In genomic region chr19:7153008-7153407, GRCh38 we compare ENCODE assay signal across 21 cellular contexts.
DNase-seq lines count a peak whose midpoint lies in the region; ATAC-seq, FAIRE-seq and TF ChIP-seq lines count a peak whose summit lies in the region.
"Had no signal": no experiment of that assay in that cellular context is flagged by ENCODE, and none has a peak within 500 bp of the region (broad histone marks: within the 10 kb centered on the region; RNA-seq: fewer than 3 reads in every experiment).

No MANE protein-coding gene starts in this region.

- POLR2A ChIA-PET in endothelial cell of umbilical vein (lab: Charles Lee), result interaction anchor here (0.6 kb wide), 1 partner anchor 277 kb away, joined by 4 read pairs; no protein-coding TSS in a partner anchor

- no peaks in the 10 kb centered on the region for H3K4me1 Mint-ChIP-seq in T-helper 2 cell treated with Interferon-gamma antibody and Interleukin-4, amounts not matched to agents 5 μg/mL and 100 μg/mL, for 36 hours (ENCODE audit: low read depth)

- dilution Hi-C loops in endothelial cell of umbilical vein (cut with MboI; ENCODE audit: extremely low pct_ligation_motif_present, low sequenced_read_pairs), result no loop called here

- H3K4me3 ChIP-seq in endothelial cell of umbilical vein (replicated peaks in 1 of 3; ENCODE audit: insufficient read depth in 1 of 3, low read depth in 1 of 3, low read length in 3 of 3), result no peak overlapping the region
- H3K4me3 ChIP-seq: ascending aorta, PC-9, SJSA1, stomach had no signal

- H3K9me1 ChIP-seq in endothelial cell of umbilical vein (replicated peaks; ENCODE audit: control insufficient read depth, extremely low read depth, insufficient read depth, low read length), result no peaks in the 10 kb centered on the region

- no peak overlapping the region for H3K4me3 Mint-ChIP-seq in T-helper 2 cell treated with Interferon-gamma antibody and Interleukin-4, amounts not matched to agents 5 μg/mL and 100 μg/mL, for 36 hours

- TF ChIP-seq CTCF in endothelial cell of umbilical vein (IDR thresholded peaks at IDR 0.05; ENCODE audit: extremely low read depth in 1 of 2, insufficient read depth in 1 of 2, low read depth in 1 of 2, low read length in 2 of 2), result no peak

- TF ChIP-seq POLR2A in GM12891 (IDR thresholded peaks at IDR 0.05; ENCODE audit: low read depth, low read length) (no peak), endothelial cell of umbilical vein (IDR thresholded peaks at IDR 0.05; ENCODE audit: low read depth, low read length) (no peak)

- no peaks in the 10 kb centered on the region for H3K27me3 ChIP-seq in endothelial cell of umbilical vein (ENCODE audit: control insufficient read depth in 2 of 2, insufficient read depth in 2 of 2, low read length in 2 of 2)
- H3K27me3 ChIP-seq: ascending aorta, SJSA1, stomach had no signal

- H3K36me3 ChIP-seq in endothelial cell of umbilical vein (ENCODE audit: control insufficient read depth in 2 of 2, extremely low read depth in 1 of 2, insufficient read depth in 2 of 2, low read length in 2 of 2), result no peaks in the 10 kb centered on the region
- H3K36me3 ChIP-seq: SJSA1 had no signal

- FAIRE-seq in GM12891 (lab: Jason Lieb, UNC) (peak; percentile 99), endothelial cell of umbilical vein (lab: Jason Lieb, UNC) (peak; percentile 71)
- FAIRE-seq: colon had no signal

- peaks cover 3% of the 10 kb centered on the region for H3K4me1 ChIP-seq in endothelial cell of umbilical vein (ENCODE audit: control insufficient read depth, extremely low read depth, insufficient read depth, low read length)
- H3K4me1 ChIP-seq: ascending aorta, SJSA1, stomach had no signal

- H3K9ac ChIP-seq in endothelial cell of umbilical vein (replicated peaks; ENCODE audit: extremely low read depth, insufficient read depth, low read length), result no peak overlapping the region

- CTCF ChIA-PET in endothelial cell of umbilical vein (lab: Charles Lee), result interaction anchor here (1.0 kb wide), 1 partner anchor 51 kb away, joined by 3 read pairs; no protein-coding TSS in a partner anchor

- no peak overlapping the region for H3K4me2 ChIP-seq in endothelial cell of umbilical vein (ENCODE audit: insufficient read depth, low read length)
- H3K4me2 ChIP-seq: PC-9 had no signal

- no peaks in the 10 kb centered on the region for H4K20me1 ChIP-seq in endothelial cell of umbilical vein (replicated peaks; ENCODE audit: control insufficient read depth, extremely low read depth, insufficient read depth, low read length)

- DNase-seq in GM12891 (ENCODE audit: insufficient read length, low spot score), result no peak
- no peak for DNase-seq in T-helper 2 cell treated with Interferon-gamma antibody and Interleukin-4, amounts not matched to agents 5 μg/mL and 100 μg/mL, for 36 hours (ENCODE audit: low spot score)
- no peak for DNase-seq in endothelial cell of umbilical vein (ENCODE audit: low read depth, low spot score)
- no peak for DNase-seq in sciatic nerve (ENCODE audit: low spot score)
- no peak for DNase-seq in HCEC 1CT
- DNase-seq in 8988T, result no peak
- DNase-seq: activated CD8-positive, alpha-beta memory T cell treated with anti-CD3 and anti-CD28 coated beads, Interleukin-2, amount 50 U/mL, for 4 hours; activated gamma-delta T cell treated with Interleukin-2 at 50 U/mL for 16 hours; AML-193; Calu3; kidney glomerular epithelial cell; NCI-H1417 treated with DMSO at 0.1 percent for 48 hours; NCI-H2171 treated with DMSO at 0.1 percent for 48 hours; PC-9; stomach; T-helper 9 cell had no signal

- H3K27me3 Mint-ChIP-seq in T-helper 2 cell treated with Interferon-gamma antibody and Interleukin-4, amounts not matched to agents 5 μg/mL and 100 μg/mL, for 36 hours (ENCODE audit: low read depth), result no peaks in the 10 kb centered on the region

- peaks cover 4% of the 10 kb centered on the region for H3K9me3 Mint-ChIP-seq in T-helper 2 cell treated with Interferon-gamma antibody and Interleukin-4, amounts not matched to agents 5 μg/mL and 100 μg/mL, for 36 hours

- H3K27ac Mint-ChIP-seq in T-helper 2 cell treated with Interferon-gamma antibody and Interleukin-4, amounts not matched to agents 5 μg/mL and 100 μg/mL, for 36 hours, result peak overlapping the region; percentile 18

- intact Hi-C loops in endothelial cell of umbilical vein (cut with micrococcal nuclease) (no loop called here), sciatic nerve (cut with DNase I) (no loop called here)

- no peak overlapping the region for H2AFZ ChIP-seq in endothelial cell of umbilical vein (ENCODE audit: low read depth, low read length)
- H2AFZ ChIP-seq: PC-9 had no signal

- no peak overlapping the region for H3K27ac ChIP-seq in endothelial cell of umbilical vein (ENCODE audit: insufficient read depth, low read depth, low read length)
- H3K27ac ChIP-seq: PC-9, SJSA1, stomach had no signal

- H3K79me2 ChIP-seq in endothelial cell of umbilical vein (ENCODE audit: control insufficient read depth, insufficient read depth, low read length), result no peaks in the 10 kb centered on the region

- peak; percentile 20 for ATAC-seq in sciatic nerve
- ATAC-seq in SK-N-SH treated with all-trans-retinoic acid at 6 μM for 48 hours, result no peak
- ATAC-seq: activated CD4-positive, CD25-positive, alpha-beta regulatory T cell treated with anti-CD3 and anti-CD28 coated beads, Interleukin-2, amount 50 U/mL, for 24 hours had no signal

- no peaks in the 10 kb centered on the region for H3K36me3 Mint-ChIP-seq in T-helper 2 cell treated with Interferon-gamma antibody and Interleukin-4, amounts not matched to agents 5 μg/mL and 100 μg/mL, for 36 hours (ENCODE audit: low read depth)

- H3K9me3 ChIP-seq in endothelial cell of umbilical vein (replicated peaks; ENCODE audit: control insufficient read depth, insufficient read depth, low read length), result no peaks in the 10 kb centered on the region
- H3K9me3 ChIP-seq: ascending aorta, SJSA1, stomach had no signal

- BruUV-seq in endothelial cell of umbilical vein (replicated peaks; lab: Mats Ljungman, UMichigan), result no TSS peak

TF ChIP-seq in GM12891, 5 proteins besides CTCF, POLR2A, EP300 and RAD21:
- TF ChIP-seq POU2F2 (IDR thresholded peaks at IDR 0.05; ENCODE audit: low read depth, low read length) (no peak), POLR2AphosphoS5 (IDR thresholded peaks at IDR 0.05; ENCODE audit: low read depth, low read length) (no peak), SPI1 (IDR thresholded peaks at IDR 0.05; ENCODE audit: low read depth, low read length) (no peak), PAX5 (IDR thresholded peaks at IDR 0.05; ENCODE audit: insufficient read depth, low read length, severe bottlenecking) (no peak), TAF1 (IDR thresholded peaks at IDR 0.05; ENCODE audit: low read depth, low read length) (no peak)

TF ChIP-seq in endothelial cell of umbilical vein, 7 proteins besides CTCF, POLR2A, EP300 and RAD21:
- no peak for TF ChIP-seq FOS (IDR thresholded peaks at IDR 0.05; ENCODE audit: borderline replicate concordance, insufficient read depth, low read length)
- TF ChIP-seq, protein P1, sequence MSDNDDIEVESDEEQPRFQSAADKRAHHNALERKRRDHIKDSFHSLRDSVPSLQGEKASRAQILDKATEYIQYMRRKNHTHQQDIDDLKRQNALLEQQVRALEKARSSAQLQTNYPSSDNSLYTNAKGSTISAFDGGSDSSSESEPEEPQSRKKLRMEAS (IDR thresholded peaks at IDR 0.05; ENCODE audit: insufficient read depth, insufficient read length), result no peak
- TF ChIP-seq POLR2AphosphoS5 (IDR thresholded peaks at IDR 0.05; ENCODE audit: insufficient read depth, low read depth, low read length), result no peak
- TF ChIP-seq MYC (IDR thresholded peaks at IDR 0.05; ENCODE audit: low read depth, low read length), result no peak
- TF ChIP-seq GATA2 (IDR thresholded peaks at IDR 0.05; ENCODE audit: insufficient read depth, insufficient read length, low read depth, low read length), result no peak
- no peak for TF ChIP-seq EZH2 (IDR thresholded peaks at IDR 0.05; ENCODE audit: borderline replicate concordance, low read depth, low read length, severe bottlenecking)
- no peak for TF ChIP-seq JUN (IDR thresholded peaks at IDR 0.05; ENCODE audit: borderline replicate concordance, insufficient read depth, insufficient read length, low read depth)

TF ChIP-seq in SK-N-SH treated with all-trans-retinoic acid at 6 μM for 48 hours, 23 proteins besides CTCF, POLR2A, EP300 and RAD21 (continues in another document):
- TF ChIP-seq ZNF70 (CRISPR knock-in tag; IDR thresholded peaks at IDR 0.05), result no peak
- TF ChIP-seq TCF4 (CRISPR knock-in tag; IDR thresholded peaks at IDR 0.05; ENCODE audit: borderline replicate concordance), result no peak
- TF ChIP-seq, protein P2, sequence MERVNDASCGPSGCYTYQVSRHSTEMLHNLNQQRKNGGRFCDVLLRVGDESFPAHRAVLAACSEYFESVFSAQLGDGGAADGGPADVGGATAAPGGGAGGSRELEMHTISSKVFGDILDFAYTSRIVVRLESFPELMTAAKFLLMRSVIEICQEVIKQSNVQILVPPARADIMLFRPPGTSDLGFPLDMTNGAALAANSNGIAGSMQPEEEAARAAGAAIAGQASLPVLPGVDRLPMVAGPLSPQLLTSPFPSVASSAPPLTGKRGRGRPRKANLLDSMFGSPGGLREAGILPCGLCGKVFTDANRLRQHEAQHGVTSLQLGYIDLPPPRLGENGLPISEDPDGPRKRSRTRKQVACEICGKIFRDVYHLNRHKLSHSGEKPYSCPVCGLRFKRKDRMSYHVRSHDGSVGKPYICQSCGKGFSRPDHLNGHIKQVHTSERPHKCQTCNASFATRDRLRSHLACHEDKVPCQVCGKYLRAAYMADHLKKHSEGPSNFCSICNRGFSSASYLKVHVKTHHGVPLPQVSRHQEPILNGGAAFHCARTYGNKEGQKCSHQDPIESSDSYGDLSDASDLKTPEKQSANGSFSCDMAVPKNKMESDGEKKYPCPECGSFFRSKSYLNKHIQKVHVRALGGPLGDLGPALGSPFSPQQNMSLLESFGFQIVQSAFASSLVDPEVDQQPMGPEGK (CRISPR knock-in tag; IDR thresholded peaks at IDR 0.05; ENCODE audit: borderline replicate concordance), result no peak
- TF ChIP-seq OSR1 (CRISPR knock-in tag; IDR thresholded peaks at IDR 0.05), result no peak
- TF ChIP-seq ISL1 (CRISPR knock-in tag; IDR thresholded peaks at IDR 0.05), result no peak
- TF ChIP-seq CREB5 (CRISPR knock-in tag; IDR thresholded peaks at IDR 0.05; ENCODE audit: low read depth), result no peak
- no peak for TF ChIP-seq CSDC2 (CRISPR knock-in tag; IDR thresholded peaks at IDR 0.05)
- no peak for TF ChIP-seq BACH2 (CRISPR knock-in tag; IDR thresholded peaks at IDR 0.05; ENCODE audit: borderline replicate concordance)
